1 cellular context compared by ENCODE assay signal in the genomic region with DNA sequence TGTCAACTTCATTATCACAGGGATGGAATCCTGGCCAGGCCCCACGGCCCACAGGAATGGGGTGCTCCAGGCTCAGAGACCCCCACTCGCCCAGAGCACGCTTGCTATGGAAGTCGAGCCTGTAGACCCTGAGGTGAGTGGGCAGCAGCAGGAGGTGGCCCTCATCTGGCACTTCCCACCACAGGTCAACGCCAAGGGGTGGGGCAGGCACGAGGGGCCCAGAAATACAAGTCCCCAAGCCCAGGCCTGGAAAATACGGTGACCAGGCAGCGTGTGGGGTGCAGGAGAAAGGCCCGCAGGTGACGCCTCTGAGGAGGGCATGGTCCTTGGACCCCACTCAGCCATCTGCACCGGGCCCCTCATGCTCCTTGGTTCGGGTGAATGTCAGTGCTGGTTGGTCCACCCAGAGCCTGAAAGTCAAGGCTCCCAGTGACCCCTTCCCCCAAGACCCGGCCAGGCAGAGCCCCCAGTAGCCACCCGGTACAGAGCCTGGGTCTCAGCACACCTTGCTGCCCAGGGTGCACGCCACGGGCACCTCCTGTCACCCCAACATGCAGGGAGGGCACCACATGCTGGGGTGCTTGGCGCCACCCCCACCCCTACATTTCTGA.
TF ChIP-seq lines count a peak whose summit lies in the region.

No MANE protein-coding gene starts in this region.

TF ChIP-seq in SK-N-SH, 30 proteins besides CTCF, POLR2A, EP300 and RAD21:
- TF ChIP-seq FOSL2 (IDR thresholded peaks at IDR 0.05; ENCODE audit: borderline replicate concordance, low read depth) (no peak), CHD2 (IDR thresholded peaks at IDR 0.05; ENCODE audit: low read length, partially characterized antibody) (no peak), RCOR1 (IDR thresholded peaks at IDR 0.05; ENCODE audit: low read length) (no peak), RXRA (IDR thresholded peaks at IDR 0.05; ENCODE audit: borderline replicate concordance, low read depth) (no peak), POLR2AphosphoS5 (IDR thresholded peaks at IDR 0.05; ENCODE audit: low read depth, low read length) (no peak), NFIC (IDR thresholded peaks at IDR 0.05; ENCODE audit: borderline replicate concordance) (no peak), TCF12 (IDR thresholded peaks at IDR 0.05) (no peak)
- TF ChIP-seq, protein P1, sequence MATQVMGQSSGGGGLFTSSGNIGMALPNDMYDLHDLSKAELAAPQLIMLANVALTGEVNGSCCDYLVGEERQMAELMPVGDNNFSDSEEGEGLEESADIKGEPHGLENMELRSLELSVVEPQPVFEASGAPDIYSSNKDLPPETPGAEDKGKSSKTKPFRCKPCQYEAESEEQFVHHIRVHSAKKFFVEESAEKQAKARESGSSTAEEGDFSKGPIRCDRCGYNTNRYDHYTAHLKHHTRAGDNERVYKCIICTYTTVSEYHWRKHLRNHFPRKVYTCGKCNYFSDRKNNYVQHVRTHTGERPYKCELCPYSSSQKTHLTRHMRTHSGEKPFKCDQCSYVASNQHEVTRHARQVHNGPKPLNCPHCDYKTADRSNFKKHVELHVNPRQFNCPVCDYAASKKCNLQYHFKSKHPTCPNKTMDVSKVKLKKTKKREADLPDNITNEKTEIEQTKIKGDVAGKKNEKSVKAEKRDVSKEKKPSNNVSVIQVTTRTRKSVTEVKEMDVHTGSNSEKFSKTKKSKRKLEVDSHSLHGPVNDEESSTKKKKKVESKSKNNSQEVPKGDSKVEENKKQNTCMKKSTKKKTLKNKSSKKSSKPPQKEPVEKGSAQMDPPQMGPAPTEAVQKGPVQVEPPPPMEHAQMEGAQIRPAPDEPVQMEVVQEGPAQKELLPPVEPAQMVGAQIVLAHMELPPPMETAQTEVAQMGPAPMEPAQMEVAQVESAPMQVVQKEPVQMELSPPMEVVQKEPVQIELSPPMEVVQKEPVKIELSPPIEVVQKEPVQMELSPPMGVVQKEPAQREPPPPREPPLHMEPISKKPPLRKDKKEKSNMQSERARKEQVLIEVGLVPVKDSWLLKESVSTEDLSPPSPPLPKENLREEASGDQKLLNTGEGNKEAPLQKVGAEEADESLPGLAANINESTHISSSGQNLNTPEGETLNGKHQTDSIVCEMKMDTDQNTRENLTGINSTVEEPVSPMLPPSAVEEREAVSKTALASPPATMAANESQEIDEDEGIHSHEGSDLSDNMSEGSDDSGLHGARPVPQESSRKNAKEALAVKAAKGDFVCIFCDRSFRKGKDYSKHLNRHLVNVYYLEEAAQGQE (IDR thresholded peaks at IDR 0.05; ENCODE audit: low read depth, low read length), result no peak
- TF ChIP-seq, protein P2, sequence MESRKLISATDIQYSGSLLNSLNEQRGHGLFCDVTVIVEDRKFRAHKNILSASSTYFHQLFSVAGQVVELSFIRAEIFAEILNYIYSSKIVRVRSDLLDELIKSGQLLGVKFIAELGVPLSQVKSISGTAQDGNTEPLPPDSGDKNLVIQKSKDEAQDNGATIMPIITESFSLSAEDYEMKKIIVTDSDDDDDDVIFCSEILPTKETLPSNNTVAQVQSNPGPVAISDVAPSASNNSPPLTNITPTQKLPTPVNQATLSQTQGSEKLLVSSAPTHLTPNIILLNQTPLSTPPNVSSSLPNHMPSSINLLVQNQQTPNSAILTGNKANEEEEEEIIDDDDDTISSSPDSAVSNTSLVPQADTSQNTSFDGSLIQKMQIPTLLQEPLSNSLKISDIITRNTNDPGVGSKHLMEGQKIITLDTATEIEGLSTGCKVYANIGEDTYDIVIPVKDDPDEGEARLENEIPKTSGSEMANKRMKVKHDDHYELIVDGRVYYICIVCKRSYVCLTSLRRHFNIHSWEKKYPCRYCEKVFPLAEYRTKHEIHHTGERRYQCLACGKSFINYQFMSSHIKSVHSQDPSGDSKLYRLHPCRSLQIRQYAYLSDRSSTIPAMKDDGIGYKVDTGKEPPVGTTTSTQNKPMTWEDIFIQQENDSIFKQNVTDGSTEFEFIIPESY (IDR thresholded peaks at IDR 0.05; ENCODE audit: borderline replicate concordance, low read depth), result no peak
TF ChIP-seq in SK-N-SH: peak in this region for 0.
